In the genomic region with DNA sequence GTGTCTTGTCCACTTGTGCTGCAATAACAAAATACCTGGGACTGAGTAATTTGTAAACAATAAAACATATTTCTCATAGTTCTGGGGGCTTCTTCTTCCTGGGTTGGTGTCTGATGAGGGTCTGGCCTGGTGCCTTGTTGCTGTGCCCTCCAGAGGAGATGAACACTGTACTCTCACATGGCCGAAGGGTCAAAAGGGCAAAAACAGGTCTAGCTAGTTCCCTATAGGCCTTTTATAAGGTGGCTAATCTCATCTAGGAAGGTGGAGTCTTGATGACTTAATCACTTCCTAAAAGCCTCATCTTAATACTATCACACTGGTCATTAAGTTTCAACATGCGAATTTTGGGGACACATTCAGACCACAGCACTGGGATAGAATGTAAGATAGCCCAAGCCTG, we compare ENCODE assay signal across 23 cellular contexts.
"Had no signal": no experiment of that assay in that cellular context is flagged by ENCODE, and none has a peak within 500 bp of the region (broad histone marks: within the 10 kb centered on the region; RNA-seq: fewer than 3 reads in every experiment).

No MANE protein-coding gene starts in this region.

- DNase-seq: activated CD4-positive, alpha-beta memory T cell treated with anti-CD3 and anti-CD28 coated beads for 36 hours; activated CD4-positive, alpha-beta T cell treated with anti-CD3 and anti-CD28 coated beads for 4 hours; activated naive CD4-positive, alpha-beta T cell; activated naive CD8-positive, alpha-beta T cell treated with anti-CD3 and anti-CD28 coated beads, Interleukin-2, amount 10 ng/mL, durations not matched to agents 7 days and 5 days; activated T-cell treated with anti-CD3 and anti-CD28 coated beads for 4 hours; amygdala; dermis blood vessel endothelial cell; effector memory CD4-positive, alpha-beta T cell; heart left ventricle; left ventricle myocardium superior; mucosa of descending colon; naive thymus-derived CD4-positive, alpha-beta T cell; stomach; upper lobe of right lung had no signal

- H3K9ac ChIP-seq: neural progenitor cell had no signal

- H3K4me1 Mint-ChIP-seq: WTC11 had no signal

- H3K27me3 ChIP-seq: cardiac muscle cell, neural progenitor cell, right atrium auricular region, stomach, upper lobe of right lung had no signal

- H3K4me2 ChIP-seq: neural progenitor cell had no signal

- H3K36me3 Mint-ChIP-seq: neural progenitor cell had no signal

- H2AFZ ChIP-seq: neural progenitor cell had no signal

- H3K27ac Mint-ChIP-seq: activated CD4-positive, alpha-beta memory T cell treated with anti-CD3 and anti-CD28 coated beads for 36 hours; activated naive CD8-positive, alpha-beta T cell treated with anti-CD3 and anti-CD28 coated beads, Interleukin-2, amount 10 ng/mL, durations not matched to agents 7 days and 5 days; activated T-helper 1 cell treated with anti-CD3 and anti-CD28 coated beads, Interleukin-12 subunit alpha, Interleukin-12 subunit beta, Interleukin-2, Interleukin-4 antibody, amounts not matched to agents 30 ng/mL and 10 ng/mL and 1 ng/mL, durations not matched to agents 14 hours and 24 hours and 36 hours; memory B cell; naive thymus-derived CD4-positive, alpha-beta T cell; neural progenitor cell; WTC11 had no signal

- H3K27ac ChIP-seq: cardiac muscle cell, esophagus muscularis mucosa, gastroesophageal sphincter, heart left ventricle, neural progenitor cell, prostate gland, right atrium auricular region, stomach, upper lobe of right lung had no signal

- H3K4me3 ChIP-seq: cardiac muscle cell, esophagus muscularis mucosa, gastroesophageal sphincter, heart left ventricle, mucosa of descending colon, neural progenitor cell, prostate gland, right atrium auricular region, stomach, upper lobe of right lung had no signal

- H3K27me3 Mint-ChIP-seq: memory B cell had no signal

- H3K36me3 ChIP-seq: cardiac muscle cell, esophagus muscularis mucosa, gastroesophageal sphincter, heart left ventricle, neural progenitor cell, prostate gland, right atrium auricular region, stomach, upper lobe of right lung had no signal

- ATAC-seq: gastroesophageal sphincter; heart left ventricle; left ventricle myocardium superior; mucosa of descending colon; naive thymus-derived CD4-positive, alpha-beta T cell; upper lobe of right lung; WTC11 had no signal

- H3K9me3 ChIP-seq: prostate gland had no signal

- H3K4me3 Mint-ChIP-seq: activated CD4-positive, alpha-beta memory T cell treated with anti-CD3 and anti-CD28 coated beads for 36 hours; activated naive CD8-positive, alpha-beta T cell treated with anti-CD3 and anti-CD28 coated beads, Interleukin-2, amount 10 ng/mL, durations not matched to agents 7 days and 5 days; activated T-helper 1 cell treated with anti-CD3 and anti-CD28 coated beads, Interleukin-12 subunit alpha, Interleukin-12 subunit beta, Interleukin-2, Interleukin-4 antibody, amounts not matched to agents 30 ng/mL and 10 ng/mL and 1 ng/mL, durations not matched to agents 14 hours and 24 hours and 36 hours; memory B cell; naive thymus-derived CD4-positive, alpha-beta T cell; neural progenitor cell; WTC11 had no signal

- H3K4me1 ChIP-seq: esophagus muscularis mucosa, gastroesophageal sphincter, heart left ventricle, prostate gland, right atrium auricular region, upper lobe of right lung had no signal
